Comparison of ENCODE assay signal across 8 cellular contexts in the genomic region with DNA sequence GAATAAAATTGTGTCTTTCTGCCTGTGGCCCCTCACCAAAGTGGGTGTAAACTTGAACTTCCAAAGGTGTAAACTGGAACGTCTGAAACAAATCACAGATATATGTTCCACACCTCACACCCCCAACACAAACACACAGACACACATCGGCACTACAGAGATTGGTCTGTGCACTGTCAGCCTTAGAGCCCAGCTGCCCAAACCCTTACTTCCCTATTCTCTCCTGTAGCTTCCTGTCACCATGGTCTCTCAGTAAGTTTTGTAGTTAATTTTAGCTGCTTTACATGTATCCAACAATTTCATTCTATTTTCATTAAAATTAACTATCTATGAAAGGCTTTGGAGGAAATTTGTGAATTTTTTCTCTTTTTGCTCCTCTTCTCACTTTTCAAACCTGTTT. TPM values are rescaled to one million over a fixed set of nuclear protein-coding genes. Genes with fewer than 3 reads are reported as not detected.
DNase-seq lines count a peak whose midpoint lies in the region; ATAC-seq and TF ChIP-seq lines count a peak whose summit lies in the region.

No MANE protein-coding gene starts in this region.

- H3K4me3 ChIP-seq in right atrium auricular region (no peak overlapping the region), upper lobe of right lung (no peak overlapping the region)

- ATAC-seq in Right ventricle myocardium superior (ENCODE audit: poor library complexity) = peak; percentile 45
- peak; percentile 80 for ATAC-seq in HG03095 (IDR thresholded peaks at IDR 0.05; ENCODE audit: unreplicated experiment)
- ATAC-seq in upper lobe of right lung = peak; percentile 81

- H3K36me3 ChIP-seq in right atrium auricular region (no peaks in the 10 kb centered on the region), upper lobe of right lung (peaks cover 9% of the 10 kb centered on the region)

- no peak for TF ChIP-seq CTCF in right atrium auricular region (IDR thresholded peaks at IDR 0.05)
- TF ChIP-seq CTCF in upper lobe of right lung (IDR thresholded peaks at IDR 0.05) = no peak

- intact Hi-C loops in Right ventricle myocardium superior (cut with DNase I) = loop anchor here (10.0 kb wide), 1 partner anchor 62 kb away; no protein-coding TSS in a partner anchor
- intact Hi-C loops in upper lobe of right lung (cut with DNase I) = no loop called here
- intact Hi-C loops in posterior cingulate gyrus (cut with DNase I) = no loop called here

- H3K27ac ChIP-seq in right atrium auricular region (no peak overlapping the region), upper lobe of right lung (no peak overlapping the region)

- H3K9me3 ChIP-seq in right atrium auricular region = peaks cover 0 to 4% of the 10 kb centered on the region in 2 donors
- no peaks in the 10 kb centered on the region for H3K9me3 ChIP-seq in upper lobe of right lung

- H3K4me1 ChIP-seq in right atrium auricular region (peaks cover 0 to 53% of the 10 kb centered on the region in 2 donors), upper lobe of right lung (peaks cover 63% of the 10 kb centered on the region)

- DNase-seq in Right ventricle myocardium superior (no peak), right atrium auricular region (ENCODE audit: low spot score) (no peak), UCSD-AML1 (lab: John Stamatoyannopoulos, UW; ENCODE audit: unreplicated experiment) (peak; percentile 23), upper lobe of right lung (no peak), posterior cingulate gyrus (no peak), DMS53 (lab: John Stamatoyannopoulos, UW) (no peak)
- no peak for DNase-seq in stimulated activated naive CD4-positive, alpha-beta T cell treated with Interleukin-2 at 50 U/mL for 16 hours (lab: John Stamatoyannopoulos, UW)

- no peaks in the 10 kb centered on the region for H3K27me3 ChIP-seq in right atrium auricular region
- H3K27me3 ChIP-seq in upper lobe of right lung = no peaks in the 10 kb centered on the region

RNA-seq across cellular contexts. Expression of gene TM9SF2, which starts 5.4 kb away (rescaled TPM):
- total RNA-seq in Right ventricle myocardium superior (56.8 TPM), right atrium auricular region (10 to 100 TPM; 60.6 to 70.2 TPM), upper lobe of right lung (132 TPM)
